Comparison of ENCODE assay signal across 2 cellular contexts in genomic region chr18:29012364-29012763, GRCh38.
TF ChIP-seq lines count a peak whose summit lies in the region.

No MANE protein-coding gene starts in this region.

TF ChIP-seq in GM23338, 12 proteins besides CTCF, POLR2A, EP300 and RAD21 (continued from another document):
- no peak for TF ChIP-seq ZNF462 (CRISPR knock-in tag; IDR thresholded peaks at IDR 0.05)
- TF ChIP-seq ZNF114 (CRISPR knock-in tag; IDR thresholded peaks at IDR 0.05) = no peak
- TF ChIP-seq NANOG (IDR thresholded peaks at IDR 0.05; ENCODE audit: borderline replicate concordance) = no peak
- no peak for TF ChIP-seq ETS1 (IDR thresholded peaks at IDR 0.05)
- no peak for TF ChIP-seq JUNB (IDR thresholded peaks at IDR 0.05; ENCODE audit: unreplicated experiment)
- TF ChIP-seq STAT1 (IDR thresholded peaks at IDR 0.05; ENCODE audit: unreplicated experiment) = no peak
- no peak for TF ChIP-seq CREB1 (CRISPR knock-in tag; IDR thresholded peaks at IDR 0.05; ENCODE audit: low read depth)
- TF ChIP-seq ZNF331 (CRISPR knock-in tag; IDR thresholded peaks at IDR 0.05; ENCODE audit: low read depth) = no peak

TF ChIP-seq in WTC11, 78 proteins besides CTCF, POLR2A, EP300 and RAD21 (continued from another document):
- no peak for TF ChIP-seq E2F5 (CRISPR knock-in tag; IDR thresholded peaks at IDR 0.05)
- no peak for TF ChIP-seq IRF1 (CRISPR knock-in tag; IDR thresholded peaks at IDR 0.05)
- no peak for TF ChIP-seq GTF2I (CRISPR knock-in tag; conservative IDR thresholded peaks at IDR 0.05)
- no peak for TF ChIP-seq ZSCAN18 (CRISPR knock-in tag; IDR thresholded peaks at IDR 0.05)
- no peak for TF ChIP-seq CREM (CRISPR knock-in tag; IDR thresholded peaks at IDR 0.05)
- no peak for TF ChIP-seq ZNF532 (CRISPR knock-in tag; IDR thresholded peaks at IDR 0.05; ENCODE audit: borderline replicate concordance)
- no peak for TF ChIP-seq TCF7 (CRISPR knock-in tag; IDR thresholded peaks at IDR 0.05; ENCODE audit: low read depth)
- no peak for TF ChIP-seq TP53 (CRISPR knock-in tag; IDR thresholded peaks at IDR 0.05)
- TF ChIP-seq ZNF512 (CRISPR knock-in tag; IDR thresholded peaks at IDR 0.05; ENCODE audit: borderline replicate concordance) = no peak
